8 cellular contexts compared by ENCODE assay signal in genomic region chr5:96714951-96715451, GRCh38. TPM values are rescaled to one million over a fixed set of nuclear protein-coding genes. Genes with fewer than 3 reads are reported as not detected.
DNase-seq lines count a peak whose midpoint lies in the region; ATAC-seq lines count a peak whose summit lies in the region.

No MANE protein-coding gene starts in this region.

- H3K4me1 Mint-ChIP-seq in activated CD4-positive, alpha-beta memory T cell treated with anti-CD3 and anti-CD28 coated beads, Interleukin-2, amount 10 ng/mL, durations not matched to agents 7 days and 5 days: peaks cover 23% of the 10 kb centered on the region

- intact Hi-C loops in sciatic nerve (cut with DNase I): no loop called here

- POLR2A ChIA-PET in activated CD4-positive, alpha-beta memory T cell treated with anti-CD3 and anti-CD28 coated beads, Interleukin-2, amount 10 ng/mL, durations not matched to agents 7 days and 5 days (lab: Charles Lee): interaction anchor here (0.9 to 1.9 kb wide), 4 partner anchors 10 to 52 kb away, joined by 3 to 10 read pairs (median 5); partner anchors contain the start of gene CAST

- H3K27ac Mint-ChIP-seq in activated CD4-positive, alpha-beta memory T cell treated with anti-CD3 and anti-CD28 coated beads, Interleukin-2, amount 10 ng/mL, durations not matched to agents 7 days and 5 days: peak overlapping the region; percentile 27

- no peaks in the 10 kb centered on the region for H3K9me3 ChIP-seq in HUES64 (ENCODE audit: insufficient read depth, low read depth, low read length)

- CTCF ChIA-PET in activated CD4-positive, alpha-beta memory T cell treated with anti-CD3 and anti-CD28 coated beads, Interleukin-2, amount 10 ng/mL, durations not matched to agents 7 days and 5 days (lab: Charles Lee): interaction anchor here (1.2 kb wide), 1 partner anchor 101 kb away, joined by 3 read pairs; no protein-coding TSS in a partner anchor

- H3K27me3 ChIP-seq in HUES64 (ENCODE audit: insufficient read depth, low read length): no peaks in the 10 kb centered on the region

- no peak overlapping the region for H3K27ac ChIP-seq in HUES64 (ENCODE audit: low read depth, low read length)

- H3K9me3 Mint-ChIP-seq in activated CD4-positive, alpha-beta memory T cell treated with anti-CD3 and anti-CD28 coated beads, Interleukin-2, amount 10 ng/mL, durations not matched to agents 7 days and 5 days: no peaks in the 10 kb centered on the region

- peaks cover 29% of the 10 kb centered on the region for H3K36me3 Mint-ChIP-seq in activated CD4-positive, alpha-beta memory T cell treated with anti-CD3 and anti-CD28 coated beads, Interleukin-2, amount 10 ng/mL, durations not matched to agents 7 days and 5 days (ENCODE audit: low read depth)

- no peaks in the 10 kb centered on the region for H3K36me3 ChIP-seq in HUES64 (ENCODE audit: insufficient read depth, low read length)

- H3K4me3 ChIP-seq in HUES64 (ENCODE audit: low read length): no peak overlapping the region

- 0 out of 2 replicates have a peak, but pooled peaks cover 9% of the 10 kb centered on the region for H3K4me1 ChIP-seq in HUES64 (ENCODE audit: insufficient read depth, low read length)

- peak overlapping the region; percentile 19; the same call in 1 of the 2 replicates for H3K9ac ChIP-seq in HUES64 (ENCODE audit: low read depth, low read length)

- H3K27me3 Mint-ChIP-seq in activated CD4-positive, alpha-beta memory T cell treated with anti-CD3 and anti-CD28 coated beads, Interleukin-2, amount 10 ng/mL, durations not matched to agents 7 days and 5 days: no peaks in the 10 kb centered on the region

- ATAC-seq in sciatic nerve: peak; percentile 95

- no peak overlapping the region for H3K4me3 Mint-ChIP-seq in activated CD4-positive, alpha-beta memory T cell treated with anti-CD3 and anti-CD28 coated beads, Interleukin-2, amount 10 ng/mL, durations not matched to agents 7 days and 5 days

- DNase-seq in activated effector memory CD4-positive, alpha-beta T cell treated with anti-CD3 and anti-CD28 coated beads, Interleukin-2, amount 50 U/mL, for 16 hours: peak; percentile 66
- DNase-seq in activated effector memory CD4-positive, alpha-beta T cell treated with Interleukin-2 at 50 U/mL for 16 hours: no peak
- peak; percentile 28 for DNase-seq in activated CD4-positive, alpha-beta memory T cell treated with anti-CD3 and anti-CD28 coated beads, Interleukin-2, amount 10 ng/mL, durations not matched to agents 7 days and 5 days
- DNase-seq in glomerular visceral epithelial cell (ENCODE audit: extremely low spot score) (peak; percentile 68), sciatic nerve (ENCODE audit: low spot score) (no peak), superior temporal gyrus (ENCODE audit: extremely low spot score) (no peak), cerebellar nuclear complex (lab: John Stamatoyannopoulos, UW) (no peak)

- 88% methylated on average over 2 of the region's 2 CpGs for WGBS in HUES64

RNA-seq across cellular contexts. Expression of gene CAST, which starts 52.8 kb away (rescaled TPM):
- polyA plus RNA-seq in HUES64 (2013, experiment 1 of 2): 26.1 TPM
- polyA plus RNA-seq in HUES64 (2013, experiment 2 of 2): 37.7 TPM
- total RNA-seq in activated CD4-positive, alpha-beta memory T cell treated with anti-CD3 and anti-CD28 coated beads, Interleukin-2, amount 10 ng/mL, durations not matched to agents 7 days and 5 days: 100 to 1,000 TPM; 170 to 179 TPM
- 295 TPM for total RNA-seq in sciatic nerve

Comparison
In these comparisons a context has a peak if more than half of its experiments do, and no peak if none do; other contexts are left out.
1. DNase-seq: peak in activated effector memory CD4-positive, alpha-beta T cell treated with anti-CD3 and anti-CD28 coated beads, Interleukin-2, amount 50 U/mL, for 16 hours (single experiment), activated CD4-positive, alpha-beta memory T cell treated with anti-CD3 and anti-CD28 coated beads, Interleukin-2, amount 10 ng/mL, durations not matched to agents 7 days and 5 days (single experiment) and glomerular visceral epithelial cell (single experiment); none in activated effector memory CD4-positive, alpha-beta T cell treated with Interleukin-2 at 50 U/mL for 16 hours (single experiment), sciatic nerve (single experiment), superior temporal gyrus (single experiment) and cerebellar nuclear complex (0 of 2).